ENCODE assay signal across 27 cellular contexts in genomic region chr4:62618042-62618441, GRCh38.
"Had no signal": no experiment of that assay in that cellular context is flagged by ENCODE, and none has a peak within 500 bp of the region (broad histone marks: within the 10 kb centered on the region; RNA-seq: fewer than 3 reads in every experiment).

No MANE protein-coding gene starts in this region.

- H3K36me3 ChIP-seq: Peyer's patch, SJCRH30, WERI-Rb-1 had no signal

- H3K4me3 Mint-ChIP-seq: activated CD4-positive, alpha-beta memory T cell treated with anti-CD3 and anti-CD28 coated beads, Interleukin-2, amount 10 ng/mL, durations not matched to agents 7 days and 5 days; activated CD4-positive, alpha-beta T cell treated with anti-CD3 and anti-CD28 coated beads for 36 hours; activated naive CD4-positive, alpha-beta T cell treated with anti-CD3 and anti-CD28 coated beads for 36 hours; activated naive CD8-positive, alpha-beta T cell; activated T-helper 17 cell treated with anti-CD3 and anti-CD28 coated beads, Interleukin-2, amount 50 U/mL, for 72 hours; brain; central memory CD8-positive, alpha-beta T cell; T-cell had no signal

- H3K27me3 ChIP-seq: Peyer's patch, SJCRH30 had no signal

- DNase-seq: activated CD4-positive, alpha-beta memory T cell treated with anti-CD3 and anti-CD28 coated beads, Interleukin-2, amount 10 ng/mL, durations not matched to agents 7 days and 5 days; activated CD4-positive, alpha-beta T cell treated with anti-CD3 and anti-CD28 coated beads for 36 hours; activated CD4-positive, alpha-beta T cell treated with anti-CD3 and anti-CD28 coated beads, Interleukin-2, amount 50 U/mL, for 1 hour; activated gamma-delta T cell; activated naive CD4-positive, alpha-beta T cell treated with anti-CD3 and anti-CD28 coated beads for 36 hours; activated T-cell treated with anti-CD3 and anti-CD28 coated beads for 4 hours; activated T-cell treated with anti-CD3 and anti-CD28 coated beads, Interleukin-2, amount 50 U/mL, for 48 hours; amygdala; NCI-H1048; NCI-H146; NCI-H1930; NCI-H2107; NCI-H2171 treated with DMSO at 0.1 percent for 48 hours; NCI-H226; NCI-H526; NCI-H774; Peyer's patch; Right ventricle myocardium superior; SJCRH30; T-cell; T-helper 2 cell; WERI-Rb-1 had no signal

- H3K4me1 ChIP-seq: Peyer's patch, SJCRH30 had no signal

- H3K27ac Mint-ChIP-seq: activated CD4-positive, alpha-beta memory T cell treated with anti-CD3 and anti-CD28 coated beads, Interleukin-2, amount 10 ng/mL, durations not matched to agents 7 days and 5 days; activated CD4-positive, alpha-beta T cell treated with anti-CD3 and anti-CD28 coated beads for 36 hours; activated naive CD4-positive, alpha-beta T cell treated with anti-CD3 and anti-CD28 coated beads for 36 hours; activated naive CD8-positive, alpha-beta T cell; activated T-helper 17 cell treated with anti-CD3 and anti-CD28 coated beads, Interleukin-2, amount 50 U/mL, for 72 hours; brain; T-cell had no signal

- H3K27ac ChIP-seq: Peyer's patch, RWPE1, SJCRH30, WERI-Rb-1 had no signal

- H3K4me3 ChIP-seq: Peyer's patch, SJCRH30 had no signal

- H3K9me3 ChIP-seq: Peyer's patch, SJCRH30 had no signal

- H3K4me1 Mint-ChIP-seq: activated CD4-positive, alpha-beta memory T cell treated with anti-CD3 and anti-CD28 coated beads, Interleukin-2, amount 10 ng/mL, durations not matched to agents 7 days and 5 days; activated CD4-positive, alpha-beta T cell treated with anti-CD3 and anti-CD28 coated beads for 36 hours; activated T-helper 17 cell treated with anti-CD3 and anti-CD28 coated beads, Interleukin-2, amount 50 U/mL, for 72 hours; brain; central memory CD8-positive, alpha-beta T cell; T-cell had no signal

- H3K9me3 Mint-ChIP-seq: brain had no signal

- H3K27me3 Mint-ChIP-seq: activated CD4-positive, alpha-beta memory T cell treated with anti-CD3 and anti-CD28 coated beads, Interleukin-2, amount 10 ng/mL, durations not matched to agents 7 days and 5 days; activated CD4-positive, alpha-beta T cell treated with anti-CD3 and anti-CD28 coated beads for 36 hours; activated naive CD8-positive, alpha-beta T cell; activated T-helper 17 cell treated with anti-CD3 and anti-CD28 coated beads, Interleukin-2, amount 50 U/mL, for 72 hours; brain; central memory CD8-positive, alpha-beta T cell; T-cell had no signal

- H3K36me3 Mint-ChIP-seq: activated naive CD8-positive, alpha-beta T cell; brain; T-cell had no signal

- ATAC-seq: activated CD4-positive, alpha-beta T cell treated with anti-CD3 and anti-CD28 coated beads for 36 hours; activated T-helper 17 cell treated with anti-CD3 and anti-CD28 coated beads, Interleukin-2, amount 50 U/mL, for 72 hours; T-cell had no signal
